27 cellular contexts compared by ENCODE assay signal in the genomic region with DNA sequence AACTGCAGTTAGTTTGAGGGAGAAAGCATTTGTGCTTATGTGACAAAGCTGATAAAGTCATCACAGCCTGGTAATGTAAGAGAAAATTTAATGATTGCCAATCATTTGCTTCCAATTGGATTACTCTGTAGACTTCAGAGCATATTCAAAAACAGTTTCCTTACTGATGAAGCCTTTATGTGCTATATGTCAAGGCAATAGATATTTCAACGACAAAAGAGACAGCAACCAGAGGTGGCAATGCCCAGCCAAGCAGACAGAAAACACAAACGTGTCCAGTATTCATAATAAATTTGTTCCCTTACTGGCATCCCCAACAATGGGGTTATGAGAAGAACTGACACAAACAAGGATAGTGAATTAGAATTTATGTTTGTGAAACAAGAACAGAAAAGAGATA.
"Had no signal": no experiment of that assay in that cellular context is flagged by ENCODE, and none has a peak within 500 bp of the region (broad histone marks: within the 10 kb centered on the region; RNA-seq: fewer than 3 reads in every experiment).

No MANE protein-coding gene starts in this region.

- H3K27me3 ChIP-seq: ascending aorta had no signal

- H3K4me1 ChIP-seq: ascending aorta had no signal

- DNase-seq: activated B cell treated with CpG ODN at 0.5 μM for 24 hours; activated CD4-positive, alpha-beta memory T cell treated with anti-CD3 and anti-CD28 coated beads for 36 hours; activated CD4-positive, alpha-beta T cell treated with anti-CD3 and anti-CD28 coated beads for 4 hours; activated CD4-positive, alpha-beta T cell treated with anti-CD3 and anti-CD28 coated beads, Interleukin-2, amount 10 ng/mL, durations not matched to agents 24 days and 14 days; activated CD4-positive, alpha-beta T cell treated with anti-CD3 and anti-CD28 coated beads, Interleukin-2, amount 50 U/mL, for 1 hour; activated CD4-positive, alpha-beta T cell treated with anti-CD3 and anti-CD28 coated beads, Interleukin-2, amount 50 U/mL, for 4 hours; activated CD4-positive, CD25-positive, alpha-beta regulatory T cell treated with anti-CD3 and anti-CD28 coated beads, Interleukin-2, amount 50 U/mL, for 72 hours; activated CD8-positive, alpha-beta memory T cell treated with anti-CD3 and anti-CD28 coated beads for 24 hours; activated CD8-positive, alpha-beta memory T cell treated with anti-CD3 and anti-CD28 coated beads, Interleukin-2, amount 10 ng/mL, durations not matched to agents 7 days and 5 days; activated CD8-positive, alpha-beta memory T cell treated with anti-CD3 and anti-CD28 coated beads, Interleukin-2, amount 50 U/mL, for 48 hours; activated CD8-positive, alpha-beta T cell treated with anti-CD3 and anti-CD28 coated beads for 36 hours; activated effector memory CD4-positive, alpha-beta T cell treated with Interleukin-2 at 50 U/mL for 16 hours; activated gamma-delta T cell; activated naive CD4-positive, alpha-beta T cell treated with anti-CD3 and anti-CD28 coated beads, Interleukin-2, amount 10 ng/mL, durations not matched to agents 7 days and 5 days; activated naive CD4-positive, alpha-beta T cell treated with Interleukin-2 at 50 U/mL for 16 hours; activated naive CD8-positive, alpha-beta T cell treated with anti-CD3 and anti-CD28 coated beads, Interleukin-2, amount 10 ng/mL, durations not matched to agents 7 days and 5 days; activated naive CD8-positive, alpha-beta T cell treated with anti-CD3 and anti-CD28 coated beads, Interleukin-2, amount 50 U/mL, for 24 hours; activated T-cell treated with anti-CD3 and anti-CD28 coated beads, Interleukin-2, amount 50 U/mL, for 24 hours; activated T-cell treated with anti-CD3 and anti-CD28 coated beads, Interleukin-2, amount 50 U/mL, for 48 hours; amygdala; anterior cingulate cortex; central memory CD4-positive, alpha-beta T cell; T-helper 1 cell; T-helper 2 cell; T-helper 9 cell had no signal

- H3K9me3 ChIP-seq: ascending aorta had no signal

- H3K4me3 ChIP-seq: ascending aorta had no signal

- H3K36me3 ChIP-seq: ascending aorta had no signal

- H3K27ac ChIP-seq: ascending aorta, VCaP had no signal

- ATAC-seq: activated CD8-positive, alpha-beta memory T cell treated with anti-CD3 and anti-CD28 coated beads, Interleukin-2, amount 10 ng/mL, durations not matched to agents 7 days and 5 days; activated CD8-positive, alpha-beta T cell treated with anti-CD3 and anti-CD28 coated beads for 36 hours; activated naive CD8-positive, alpha-beta T cell treated with anti-CD3 and anti-CD28 coated beads, Interleukin-2, amount 50 U/mL, for 24 hours had no signal
